Comparison of ENCODE assay signal across 9 cellular contexts in genomic region chr14:61460853-61461611, GRCh38.
DNase-seq lines count a peak whose midpoint lies in the region; ATAC-seq and TF ChIP-seq lines count a peak whose summit lies in the region.
"Had no signal": no experiment of that assay in that cellular context is flagged by ENCODE, and none has a peak within 500 bp of the region (broad histone marks: within the 10 kb centered on the region; RNA-seq: fewer than 3 reads in every experiment).

No MANE protein-coding gene starts in this region.

- no peaks in the 10 kb centered on the region for H3K36me3 Mint-ChIP-seq in stimulated activated memory B cell treated with anti-CD40 and anti-IgM and Interleukin-4, amounts not matched to agents 10 μg/mL and 1 μg/mL and 100 μg/mL, for 72 hours

- H3K36me3 ChIP-seq in RWPE2 (ENCODE audit: low read depth), result peaks cover 22% of the 10 kb centered on the region

- H3K4me1 ChIP-seq in RWPE2 (ENCODE audit: insufficient read depth, poor library complexity, severe bottlenecking), result peaks cover 38% of the 10 kb centered on the region

- no peaks in the 10 kb centered on the region for H3K9me3 ChIP-seq in RWPE2 (ENCODE audit: severe bottlenecking)

- ATAC-seq in RWPE2 (ENCODE audit: low read depth) (peak; percentile 67), HG03469 (IDR thresholded peaks at IDR 0.05; ENCODE audit: unreplicated experiment) (no peak)
- ATAC-seq in stimulated activated memory B cell treated with anti-CD40 and anti-IgM and Interleukin-4, amounts not matched to agents 10 μg/mL and 1 μg/mL and 100 μg/mL, for 72 hours, result no peak

- peaks cover 3% of the 10 kb centered on the region for H3K9me3 Mint-ChIP-seq in stimulated activated memory B cell treated with anti-CD40 and anti-IgM and Interleukin-4, amounts not matched to agents 10 μg/mL and 1 μg/mL and 100 μg/mL, for 72 hours

- H3K27ac Mint-ChIP-seq in stimulated activated memory B cell treated with anti-CD40 and anti-IgM and Interleukin-4, amounts not matched to agents 10 μg/mL and 1 μg/mL and 100 μg/mL, for 72 hours, result peak overlapping the region; percentile 12

- no peak for TF ChIP-seq CTCF in RWPE2 (IDR thresholded peaks at IDR 0.05; ENCODE audit: poor library complexity, severe bottlenecking)

- H3K27me3 ChIP-seq in RWPE2 (ENCODE audit: insufficient read depth, poor library complexity, severe bottlenecking), result no peaks in the 10 kb centered on the region
- H3K27me3 ChIP-seq: BLaER1 treated with 17β-estradiol and CSF1 and Interleukin-3, amounts not matched to agents 10 nM and 100 nM had no signal

- no peaks in the 10 kb centered on the region for H3K27me3 Mint-ChIP-seq in stimulated activated memory B cell treated with anti-CD40 and anti-IgM and Interleukin-4, amounts not matched to agents 10 μg/mL and 1 μg/mL and 100 μg/mL, for 72 hours

- peak overlapping the region; percentile 93 for H3K27ac ChIP-seq in RWPE2 (ENCODE audit: poor library complexity, severe bottlenecking)

- no peak overlapping the region for H3K4me3 Mint-ChIP-seq in stimulated activated memory B cell treated with anti-CD40 and anti-IgM and Interleukin-4, amounts not matched to agents 10 μg/mL and 1 μg/mL and 100 μg/mL, for 72 hours

- DNase-seq in activated effector memory CD4-positive, alpha-beta T cell treated with anti-CD3 and anti-CD28 coated beads, Interleukin-2, amount 50 U/mL, for 16 hours, result peak; percentile 76
- no peak for DNase-seq in activated effector memory CD4-positive, alpha-beta T cell treated with Interleukin-2 at 50 U/mL for 16 hours
- DNase-seq in RWPE2 (ENCODE audit: low spot score), result peak; percentile 82
- peak; percentile 49 for DNase-seq in central memory CD4-positive, alpha-beta T cell
- DNase-seq in C1 segment of cervical spinal cord (lab: John Stamatoyannopoulos, UW), result no peak
- no peak for DNase-seq in hepatic stellate cell (ENCODE audit: low spot score)

- peaks cover 24% of the 10 kb centered on the region for H3K4me1 Mint-ChIP-seq in stimulated activated memory B cell treated with anti-CD40 and anti-IgM and Interleukin-4, amounts not matched to agents 10 μg/mL and 1 μg/mL and 100 μg/mL, for 72 hours

- H3K4me3 ChIP-seq in RWPE2 (ENCODE audit: severe bottlenecking), result no peak overlapping the region
- H3K4me3 ChIP-seq: BLaER1 treated with 17β-estradiol and CSF1 and Interleukin-3, amounts not matched to agents 10 nM and 100 nM had no signal

Comparison
In these comparisons a context has a peak if more than half of its experiments do, and no peak if none do; other contexts are left out.
1. DNase-seq: peak in activated effector memory CD4-positive, alpha-beta T cell treated with anti-CD3 and anti-CD28 coated beads, Interleukin-2, amount 50 U/mL, for 16 hours (single experiment), RWPE2 (single experiment) and central memory CD4-positive, alpha-beta T cell (single experiment); none in activated effector memory CD4-positive, alpha-beta T cell treated with Interleukin-2 at 50 U/mL for 16 hours (single experiment), C1 segment of cervical spinal cord (0 of 14) and hepatic stellate cell (single experiment).